Comparison of ENCODE assay signal across 18 cellular contexts in the genomic region with DNA sequence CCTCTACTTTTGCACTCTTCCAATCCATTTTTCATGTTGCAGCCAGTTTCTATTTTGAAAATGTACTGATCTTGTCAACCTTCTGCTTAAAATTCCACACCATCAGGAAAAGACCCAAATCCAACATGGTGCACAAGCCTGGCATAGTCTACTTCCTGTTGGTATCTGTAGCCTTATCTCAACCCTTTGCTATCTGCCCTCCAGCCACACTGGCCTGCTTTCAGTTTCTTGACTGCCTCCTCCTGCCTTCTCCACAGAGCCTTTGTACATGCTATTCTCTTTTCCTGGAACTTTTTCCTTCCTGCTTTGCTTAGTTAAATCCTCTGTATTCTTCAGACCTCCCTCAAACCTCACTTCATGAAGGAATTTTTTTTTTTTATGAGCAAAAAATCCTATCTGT. TPM values are rescaled to one million over a fixed set of nuclear protein-coding genes. Genes with fewer than 3 reads are reported as not detected.
DNase-seq lines count a peak whose midpoint lies in the region; ATAC-seq lines count a peak whose summit lies in the region.
"Had no signal": no experiment of that assay in that cellular context is flagged by ENCODE, and none has a peak within 500 bp of the region (broad histone marks: within the 10 kb centered on the region; RNA-seq: fewer than 3 reads in every experiment).

No MANE protein-coding gene starts in this region.

- H3K36me3 Mint-ChIP-seq in activated naive CD8-positive, alpha-beta T cell treated with anti-CD3 and anti-CD28 coated beads, Interleukin-2, amount 10 ng/mL, durations not matched to agents 7 days and 5 days: peaks cover 58% of the 10 kb centered on the region
- H3K36me3 Mint-ChIP-seq in activated naive CD8-positive, alpha-beta T cell treated with anti-CD3 and anti-CD28 coated beads, Interleukin-2, amount 50 U/mL, for 24 hours (ENCODE audit: low read depth): peaks cover 43% of the 10 kb centered on the region
- peaks cover 61% of the 10 kb centered on the region for H3K36me3 Mint-ChIP-seq in activated CD8-positive, alpha-beta T cell treated with anti-CD3 and anti-CD28 coated beads, Interleukin-2, amount 10 ng/mL, durations not matched to agents 7 days and 5 days (ENCODE audit: low read depth)
- H3K36me3 Mint-ChIP-seq in stimulated activated memory B cell treated with anti-CD40 and anti-IgM and Interleukin-4, amounts not matched to agents 10 μg/mL and 1 μg/mL and 100 μg/mL, for 72 hours: peaks cover 66% of the 10 kb centered on the region

- peaks cover 7% of the 10 kb centered on the region for H3K4me1 Mint-ChIP-seq in activated naive CD8-positive, alpha-beta T cell treated with anti-CD3 and anti-CD28 coated beads, Interleukin-2, amount 10 ng/mL, durations not matched to agents 7 days and 5 days
- H3K4me1 Mint-ChIP-seq in activated naive CD8-positive, alpha-beta T cell treated with anti-CD3 and anti-CD28 coated beads, Interleukin-2, amount 50 U/mL, for 24 hours: peaks cover 3% of the 10 kb centered on the region
- peaks cover 12% of the 10 kb centered on the region for H3K4me1 Mint-ChIP-seq in activated CD8-positive, alpha-beta T cell treated with anti-CD3 and anti-CD28 coated beads, Interleukin-2, amount 10 ng/mL, durations not matched to agents 7 days and 5 days (ENCODE audit: low read depth)
- peaks cover 5% of the 10 kb centered on the region for H3K4me1 Mint-ChIP-seq in stimulated activated memory B cell treated with anti-CD40 and anti-IgM and Interleukin-4, amounts not matched to agents 10 μg/mL and 1 μg/mL and 100 μg/mL, for 72 hours

- POLR2A ChIA-PET in activated naive CD8-positive, alpha-beta T cell treated with anti-CD3 and anti-CD28 coated beads, Interleukin-2, amount 10 ng/mL, durations not matched to agents 7 days and 5 days (lab: Charles Lee): no interaction called here
- POLR2A ChIA-PET in activated CD8-positive, alpha-beta T cell treated with anti-CD3 and anti-CD28 coated beads, Interleukin-2, amount 10 ng/mL, durations not matched to agents 7 days and 5 days (lab: Charles Lee): no interaction called here

- peak overlapping the region; percentile 13 for H3K27ac Mint-ChIP-seq in activated naive CD8-positive, alpha-beta T cell treated with anti-CD3 and anti-CD28 coated beads, Interleukin-2, amount 10 ng/mL, durations not matched to agents 7 days and 5 days
- no peak overlapping the region for H3K27ac Mint-ChIP-seq in activated naive CD8-positive, alpha-beta T cell treated with anti-CD3 and anti-CD28 coated beads, Interleukin-2, amount 50 U/mL, for 24 hours
- no peak overlapping the region for H3K27ac Mint-ChIP-seq in activated CD8-positive, alpha-beta T cell treated with anti-CD3 and anti-CD28 coated beads, Interleukin-2, amount 10 ng/mL, durations not matched to agents 7 days and 5 days
- peak overlapping the region; percentile 36 for H3K27ac Mint-ChIP-seq in stimulated activated memory B cell treated with anti-CD40 and anti-IgM and Interleukin-4, amounts not matched to agents 10 μg/mL and 1 μg/mL and 100 μg/mL, for 72 hours

- no peak overlapping the region for H3K4me3 Mint-ChIP-seq in activated naive CD8-positive, alpha-beta T cell treated with anti-CD3 and anti-CD28 coated beads, Interleukin-2, amount 10 ng/mL, durations not matched to agents 7 days and 5 days
- no peak overlapping the region for H3K4me3 Mint-ChIP-seq in activated naive CD8-positive, alpha-beta T cell treated with anti-CD3 and anti-CD28 coated beads, Interleukin-2, amount 50 U/mL, for 24 hours
- H3K4me3 Mint-ChIP-seq in activated CD8-positive, alpha-beta T cell treated with anti-CD3 and anti-CD28 coated beads, Interleukin-2, amount 10 ng/mL, durations not matched to agents 7 days and 5 days: no peak overlapping the region
- no peak overlapping the region for H3K4me3 Mint-ChIP-seq in stimulated activated memory B cell treated with anti-CD40 and anti-IgM and Interleukin-4, amounts not matched to agents 10 μg/mL and 1 μg/mL and 100 μg/mL, for 72 hours

- no peak for ATAC-seq in activated naive CD8-positive, alpha-beta T cell treated with anti-CD3 and anti-CD28 coated beads, Interleukin-2, amount 10 ng/mL, durations not matched to agents 7 days and 5 days (ENCODE audit: low read depth)
- ATAC-seq in activated naive CD8-positive, alpha-beta T cell treated with anti-CD3 and anti-CD28 coated beads, Interleukin-2, amount 50 U/mL, for 24 hours: no peak
- no peak for ATAC-seq in activated CD8-positive, alpha-beta T cell treated with anti-CD3 and anti-CD28 coated beads, Interleukin-2, amount 10 ng/mL, durations not matched to agents 7 days and 5 days
- no peak for ATAC-seq in stimulated activated memory B cell treated with anti-CD40 and anti-IgM and Interleukin-4, amounts not matched to agents 10 μg/mL and 1 μg/mL and 100 μg/mL, for 72 hours
- no peak for ATAC-seq in HG02759 (IDR thresholded peaks at IDR 0.05; ENCODE audit: unreplicated experiment)
- no peak for ATAC-seq in GM21528 (IDR thresholded peaks at IDR 0.05; ENCODE audit: low FRiP score, unreplicated experiment)

- CTCF ChIA-PET in activated CD8-positive, alpha-beta T cell treated with anti-CD3 and anti-CD28 coated beads, Interleukin-2, amount 10 ng/mL, durations not matched to agents 7 days and 5 days (lab: Charles Lee): interaction anchor here (1.4 kb wide), 1 partner anchor 13 kb away, joined by 3 read pairs; no protein-coding TSS in a partner anchor

- DNase-seq in activated naive CD8-positive, alpha-beta T cell treated with anti-CD3 and anti-CD28 coated beads, Interleukin-2, amount 10 ng/mL, durations not matched to agents 7 days and 5 days: no peak
- DNase-seq in activated naive CD8-positive, alpha-beta T cell treated with anti-CD3 and anti-CD28 coated beads, Interleukin-2, amount 50 U/mL, for 24 hours: no peak
- DNase-seq in M059J (ENCODE audit: low read depth): peak; percentile 56
- peak; percentile 1 for DNase-seq in activated CD8-positive, alpha-beta T cell treated with anti-CD3 and anti-CD28 coated beads, Interleukin-2, amount 10 ng/mL, durations not matched to agents 7 days and 5 days
- no peak for DNase-seq in activated CD4-positive, alpha-beta T cell treated with anti-CD3 and anti-CD28 coated beads, Interleukin-2, amount 50 U/mL, for 1 hour
- DNase-seq: DMS79 treated with DMSO at 0.1 percent for 48 hours, Kasumi-1, MM.1S, NCI-H1092, NCI-H1436 treated with DMSO at 0.1 percent for 48 hours, NCI-H2029, NCI-H446 treated with DMSO at 0.1 percent for 48 hours, NCI-H69, SHP77, SK-N-SH had no signal

- H3K27me3 Mint-ChIP-seq in activated naive CD8-positive, alpha-beta T cell treated with anti-CD3 and anti-CD28 coated beads, Interleukin-2, amount 10 ng/mL, durations not matched to agents 7 days and 5 days: no peaks in the 10 kb centered on the region
- H3K27me3 Mint-ChIP-seq in activated naive CD8-positive, alpha-beta T cell treated with anti-CD3 and anti-CD28 coated beads, Interleukin-2, amount 50 U/mL, for 24 hours: no peaks in the 10 kb centered on the region
- H3K27me3 Mint-ChIP-seq in activated CD8-positive, alpha-beta T cell treated with anti-CD3 and anti-CD28 coated beads, Interleukin-2, amount 10 ng/mL, durations not matched to agents 7 days and 5 days (ENCODE audit: low read depth): no peaks in the 10 kb centered on the region
- no peaks in the 10 kb centered on the region for H3K27me3 Mint-ChIP-seq in stimulated activated memory B cell treated with anti-CD40 and anti-IgM and Interleukin-4, amounts not matched to agents 10 μg/mL and 1 μg/mL and 100 μg/mL, for 72 hours

- H3K9me3 Mint-ChIP-seq in activated naive CD8-positive, alpha-beta T cell treated with anti-CD3 and anti-CD28 coated beads, Interleukin-2, amount 10 ng/mL, durations not matched to agents 7 days and 5 days: no peaks in the 10 kb centered on the region
- no peaks in the 10 kb centered on the region for H3K9me3 Mint-ChIP-seq in activated naive CD8-positive, alpha-beta T cell treated with anti-CD3 and anti-CD28 coated beads, Interleukin-2, amount 50 U/mL, for 24 hours
- no peaks in the 10 kb centered on the region for H3K9me3 Mint-ChIP-seq in activated CD8-positive, alpha-beta T cell treated with anti-CD3 and anti-CD28 coated beads, Interleukin-2, amount 10 ng/mL, durations not matched to agents 7 days and 5 days (ENCODE audit: insufficient read depth)
- H3K9me3 Mint-ChIP-seq in stimulated activated memory B cell treated with anti-CD40 and anti-IgM and Interleukin-4, amounts not matched to agents 10 μg/mL and 1 μg/mL and 100 μg/mL, for 72 hours: no peaks in the 10 kb centered on the region

RNA-seq across cellular contexts. Expression of gene NLRP1, which starts 31.5 kb away (rescaled TPM):
- total RNA-seq in activated naive CD8-positive, alpha-beta T cell treated with anti-CD3 and anti-CD28 coated beads, Interleukin-2, amount 10 ng/mL, durations not matched to agents 7 days and 5 days: 100 to 1,000 TPM; 120 to 126 TPM
- 18.3 and 23.5 TPM in 2 replicates for total RNA-seq in M059J (2014; rRNA removed; shearing (Covaris generic))
- total RNA-seq in activated CD8-positive, alpha-beta T cell treated with anti-CD3 and anti-CD28 coated beads, Interleukin-2, amount 10 ng/mL, durations not matched to agents 7 days and 5 days: 10 to 100 TPM; 44.5 to 46.1 TPM

Comparison
In these comparisons a context has a peak if more than half of its experiments do, and no peak if none do; other contexts are left out.
1. H3K27ac Mint-ChIP-seq: peak in activated naive CD8-positive, alpha-beta T cell treated with anti-CD3 and anti-CD28 coated beads, Interleukin-2, amount 10 ng/mL, durations not matched to agents 7 days and 5 days (single experiment) and stimulated activated memory B cell treated with anti-CD40 and anti-IgM and Interleukin-4, amounts not matched to agents 10 μg/mL and 1 μg/mL and 100 μg/mL, for 72 hours (single experiment); none in activated naive CD8-positive, alpha-beta T cell treated with anti-CD3 and anti-CD28 coated beads, Interleukin-2, amount 50 U/mL, for 24 hours (single experiment) and activated CD8-positive, alpha-beta T cell treated with anti-CD3 and anti-CD28 coated beads, Interleukin-2, amount 10 ng/mL, durations not matched to agents 7 days and 5 days (single experiment).
2. DNase-seq: peak in M059J (single experiment) and activated CD8-positive, alpha-beta T cell treated with anti-CD3 and anti-CD28 coated beads, Interleukin-2, amount 10 ng/mL, durations not matched to agents 7 days and 5 days (single experiment); none in activated naive CD8-positive, alpha-beta T cell treated with anti-CD3 and anti-CD28 coated beads, Interleukin-2, amount 10 ng/mL, durations not matched to agents 7 days and 5 days (single experiment), activated naive CD8-positive, alpha-beta T cell treated with anti-CD3 and anti-CD28 coated beads, Interleukin-2, amount 50 U/mL, for 24 hours (single experiment) and activated CD4-positive, alpha-beta T cell treated with anti-CD3 and anti-CD28 coated beads, Interleukin-2, amount 50 U/mL, for 1 hour (single experiment).